In genomic region chr1:222570837-222571236, GRCh38 we compare ENCODE assay signal across 21 cellular contexts. TPM values are rescaled to one million over a fixed set of nuclear protein-coding genes. Genes with fewer than 3 reads are reported as not detected.
A peak's percentile ranks its signal among the peaks of the same experiment; 100 is the strongest.
DNase-seq lines count a peak whose midpoint lies in the region; ATAC-seq, FAIRE-seq and TF ChIP-seq lines count a peak whose summit lies in the region.
"Had no signal": no experiment of that assay in that cellular context is flagged by ENCODE, and none has a peak within 500 bp of the region (broad histone marks: within the 10 kb centered on the region; RNA-seq: fewer than 3 reads in every experiment).

No MANE protein-coding gene starts in this region.

- no peaks in the 10 kb centered on the region for H3K27me3 Mint-ChIP-seq in stimulated activated naive B cell treated with anti-CD40 and anti-IgM and Interleukin-4, amounts not matched to agents 10 μg/mL and 1 μg/mL and 100 μg/mL, for 72 hours
- H3K27me3 Mint-ChIP-seq: B cell; CD4-positive, alpha-beta T cell had no signal

- H2AFZ ChIP-seq in K562 (ENCODE audit: low read depth, low read length): no peak overlapping the region

- no peak overlapping the region for H3K9ac ChIP-seq in K562 (ENCODE audit: insufficient read depth in 1 of 2, low read depth in 2 of 2, low read length in 2 of 2)
- H3K9ac ChIP-seq: BLaER1 treated with 17β-estradiol and CSF1 and Interleukin-3, amounts not matched to agents 10 nM and 100 nM had no signal

- no peak for TF ChIP-seq EP300 in K562 (IDR thresholded peaks at IDR 0.05; ENCODE audit: low read length)

- no peak for TF ChIP-seq POLR2A in H54 (IDR thresholded peaks at IDR 0.05; ENCODE audit: low read depth, low read length)
- TF ChIP-seq POLR2A in K562 (conservative IDR thresholded peaks at IDR 0.05): no peak

- peaks cover 14 to 33% of the 10 kb centered on the region in 2 donors for H3K4me1 Mint-ChIP-seq in stimulated activated naive B cell treated with anti-CD40 and anti-IgM and Interleukin-4, amounts not matched to agents 10 μg/mL and 1 μg/mL and 100 μg/mL, for 72 hours

- H3K4me1 ChIP-seq in K562 (replicated peaks in 1 of 2; ENCODE audit: control insufficient read depth in 2 of 2, insufficient read depth in 2 of 2, low read length in 2 of 2): no peaks in the 10 kb centered on the region
- H3K4me1 ChIP-seq: Caco-2 had no signal

- H3K27ac ChIP-seq in K562 (ENCODE audit: extremely low read depth, low read depth, low read length): no peak overlapping the region
- H3K27ac ChIP-seq: BLaER1 treated with 17β-estradiol and CSF1 and Interleukin-3, amounts not matched to agents 10 nM and 100 nM; C4-2B had no signal

- H3K4me2 ChIP-seq in K562 (ENCODE audit: insufficient read depth, low read length): no peak overlapping the region
- H3K4me2 ChIP-seq: BLaER1 treated with 17β-estradiol and CSF1 and Interleukin-3, amounts not matched to agents 10 nM and 100 nM had no signal

- CTCF ChIA-PET in K562 (lab: Yijun Ruan, JAX; ENCODE audit: low intra/inter-chr PET ratio): no interaction called here

- H3K4me3 ChIP-seq in K562: no peak overlapping the region
- H3K4me3 ChIP-seq: BLaER1 treated with 17β-estradiol and CSF1 and Interleukin-3, amounts not matched to agents 10 nM and 100 nM had no signal

- TF ChIP-seq CTCF in K562 (IDR thresholded peaks at IDR 0.05 in 2 of 3, conservative IDR thresholded peaks at IDR 0.05 in 1 of 3; ENCODE audit: insufficient read depth in 2 of 3, low read depth in 1 of 3, low read length in 3 of 3): no peak

- ATAC-seq in K562 (no peak), GM18519 (IDR thresholded peaks at IDR 0.05; ENCODE audit: low FRiP score, unreplicated experiment) (no peak)
- no peak for ATAC-seq in stimulated activated naive B cell treated with anti-CD40 and anti-IgM and Interleukin-4, amounts not matched to agents 10 μg/mL and 1 μg/mL and 100 μg/mL, for 72 hours (replicated peaks)
- ATAC-seq: CD8-positive, alpha-beta T cell had no signal

- FAIRE-seq in H54 (lab: Jason Lieb, UNC) (peak; percentile 45), K562 (lab: Jason Lieb, UNC) (no peak)
- FAIRE-seq: A204.1, D721Med, G401.6, GM12891 had no signal

- H3K9me3 ChIP-seq in K562 (replicated peaks; ENCODE audit: control insufficient read depth, insufficient read depth, low read depth, low read length): no peaks in the 10 kb centered on the region; the same call in 1 of the 2 replicates

- H3K4me3 Mint-ChIP-seq in stimulated activated naive B cell treated with anti-CD40 and anti-IgM and Interleukin-4, amounts not matched to agents 10 μg/mL and 1 μg/mL and 100 μg/mL, for 72 hours: no peak overlapping the region
- H3K4me3 Mint-ChIP-seq: B cell; CD4-positive, alpha-beta T cell; CD8-positive, alpha-beta T cell had no signal

- peak overlapping the region; percentile 60 for H3K27ac Mint-ChIP-seq in stimulated activated naive B cell treated with anti-CD40 and anti-IgM and Interleukin-4, amounts not matched to agents 10 μg/mL and 1 μg/mL and 100 μg/mL, for 72 hours
- H3K27ac Mint-ChIP-seq: B cell; CD4-positive, alpha-beta T cell; CD8-positive, alpha-beta T cell had no signal

- no TSS peak for BruUV-seq in K562 (replicated peaks; lab: Mats Ljungman, UMichigan)

- no peak for TF ChIP-seq RAD21 in K562 (CRISPR knock-in tag; conservative IDR thresholded peaks at IDR 0.05 in 1 of 2, IDR thresholded peaks at IDR 0.05 in 1 of 2)

- H4K20me1 ChIP-seq in K562 (replicated peaks; ENCODE audit: control insufficient read depth, insufficient read depth, low read length): no peaks in the 10 kb centered on the region

- no peak for DNase-seq in H54 (ENCODE audit: insufficient read length, low spot score)
- DNase-seq in K562 (ENCODE audit: extremely low read depth in 1 of 4, low spot score in 3 of 4): no peak
- no peak for DNase-seq in stimulated activated naive B cell treated with anti-CD40 and anti-IgM and Interleukin-4, amounts not matched to agents 10 μg/mL and 1 μg/mL and 100 μg/mL, for 72 hours
- DNase-seq in retina: no peak
- no peak for DNase-seq in NCI-H2107 (lab: John Stamatoyannopoulos, UW)
- DNase-seq: 8988T; AML-193; Caco-2; Calu3; CD4-positive, alpha-beta T cell; CD8-positive, alpha-beta T cell; DMS79 treated with DMSO at 0.1 percent for 48 hours; GF-D8 had no signal

- H3K36me3 ChIP-seq in K562 (ENCODE audit: control insufficient read depth, insufficient read depth, low read length): peaks cover 89% of the 10 kb centered on the region

- H3K79me2 ChIP-seq in K562 (ENCODE audit: control insufficient read depth, insufficient read depth, low read length): peaks cover 2% of the 10 kb centered on the region; the same call in 1 of the 3 replicates

- no peaks in the 10 kb centered on the region for H3K27me3 ChIP-seq in K562 (ENCODE audit: control insufficient read depth in 2 of 2, insufficient read depth in 2 of 2, low read length in 2 of 2)
- H3K27me3 ChIP-seq: BLaER1 treated with 17β-estradiol and CSF1 and Interleukin-3, amounts not matched to agents 10 nM and 100 nM had no signal

- intact Hi-C loops in K562 (cut with micrococcal nuclease): no loop called here

- H3K9me1 ChIP-seq in K562 (ENCODE audit: control insufficient read depth, insufficient read depth, low read length): no peaks in the 10 kb centered on the region

- peaks cover 48 to 79% of the 10 kb centered on the region in 2 donors for H3K36me3 Mint-ChIP-seq in stimulated activated naive B cell treated with anti-CD40 and anti-IgM and Interleukin-4, amounts not matched to agents 10 μg/mL and 1 μg/mL and 100 μg/mL, for 72 hours

- in situ Hi-C loops in K562 (cut with MboI): no loop called here

- POLR2A ChIA-PET in K562 (lab: Yijun Ruan, JAX): no interaction called here

- H3K9me3 Mint-ChIP-seq in stimulated activated naive B cell treated with anti-CD40 and anti-IgM and Interleukin-4, amounts not matched to agents 10 μg/mL and 1 μg/mL and 100 μg/mL, for 72 hours: peaks cover 3 to 8% of the 10 kb centered on the region in 2 donors

- 100% methylated on average over 1 of the region's 1 CpG for WGBS in K562 (ENCODE audit: insufficient coverage, low coverage, missing lambda C conversion rate)

TF ChIP-seq in K562, 482 proteins besides CTCF, POLR2A, EP300 and RAD21 (continues in another document):
- no peak for TF ChIP-seq SETDB1 (IDR thresholded peaks at IDR 0.05; ENCODE audit: low read length)

RNA-seq across cellular contexts. Expression of gene TAF1A, which starts 18.9 kb away (rescaled TPM):
- 18.1 and 45.1 TPM in 2 replicates for total RNA-seq in K562 (2011; cell fraction: chromatin; rRNA removed; ENCODE audit: low replicate concordance)
- 5.3 and 6.3 TPM in 2 replicates for total RNA-seq in K562 (2011; cell fraction: nucleolus; rRNA removed)
- 16.3 and 24.0 TPM in 2 replicates for total RNA-seq in K562 (2011; cell fraction: nucleoplasm; rRNA removed)
- 16.9 and 23.3 TPM in 2 replicates for total RNA-seq in K562 (2014; rRNA removed)
- 32.6 and 33.0 TPM in 2 replicates for total RNA-seq in K562 (2014; rRNA removed; fragmentation: Illumina TruSeq; extraction: Trizol)
- 27.3 and 30.8 TPM in 2 replicates for total RNA-seq in K562 (2015; rRNA removed; fragmentation: Illumina TruSeq; extraction: Trizol)
- 22.2 and 23.4 TPM in 2 replicates for total RNA-seq in K562 (2021)
- 14.6 and 17.8 TPM in 2 replicates for polyA plus RNA-seq in K562 (2011; rRNA removed)
- polyA plus RNA-seq in K562 (2011; cell fraction: cytosol; rRNA removed): 2.8 and 6.9 TPM in 2 replicates
- 15.1 and 19.4 TPM in 2 replicates for polyA plus RNA-seq in K562 (2011; cell fraction: nucleus; rRNA removed)
- polyA plus RNA-seq in K562 (2012): 8.4 and 17.0 TPM in 2 replicates
- polyA plus RNA-seq in K562 (2014; fragmentation: Illumina TruSeq; extraction: Trizol): 20.2 and 25.3 TPM in 2 replicates
- 10 to 100 TPM; 33.6 to 36.8 TPM for polyA plus RNA-seq in K562 (2014; fragmentation: Nextera tagmentation; extraction: Ambion mirVana)
- polyA plus RNA-seq in K562 (2014; rRNA removed): 19.3 and 20.0 TPM in 2 replicates
- 18.5 and 20.2 TPM in 2 replicates for polyA minus RNA-seq in K562 (2011; rRNA and poly(A)+ RNA removed)
- 6.5 and 13.6 TPM in 2 replicates for polyA minus RNA-seq in K562 (2011; cell fraction: cytosol; rRNA and poly(A)+ RNA removed)
- 17.0 and 25.1 TPM in 2 replicates for polyA minus RNA-seq in K562 (2011; cell fraction: nucleus; rRNA and poly(A)+ RNA removed)

RNA-seq across cellular contexts. Expression of gene HHIPL2, which starts 22.9 kb away (rescaled TPM):
- total RNA-seq in K562 (2011; cell fraction: chromatin; rRNA removed; ENCODE audit: low replicate concordance): 0.23 and 0.92 TPM in 2 replicates
- 0.33 and 0.39 TPM in 2 replicates for total RNA-seq in K562 (2011; cell fraction: nucleolus; rRNA removed)
- not detected in 2 replicates for total RNA-seq in K562 (2011; cell fraction: nucleoplasm; rRNA removed)
- total RNA-seq in K562 (2014; rRNA removed) (0.05 and 0.16 TPM in 2 replicates), K562 (2014; rRNA removed; fragmentation: Illumina TruSeq; extraction: Trizol) (0.54 and 0.55 TPM in 2 replicates), K562 (2015; rRNA removed; fragmentation: Illumina TruSeq; extraction: Trizol) (0.11 and 0.33 TPM in 2 replicates), K562 (2021) (0.22 and 0.40 TPM in 2 replicates)
- polyA plus RNA-seq in K562 (2011; rRNA removed) (0.15 and 0.18 TPM in 2 replicates), K562 (2014; fragmentation: Illumina TruSeq; extraction: Trizol) (0.15 and 0.83 TPM in 2 replicates), K562 (2014; fragmentation: Nextera tagmentation; extraction: Ambion mirVana) (under 1 TPM in 1 of 2 experiments, not detected in 1; 0.18 TPM), K562 (2014; rRNA removed) (0.60 and 1.1 TPM in 2 replicates)
- polyA plus RNA-seq in K562 (2011; cell fraction: cytosol; rRNA removed): 0.03 and 0.04 TPM in 2 replicates
- 0.68 and 1.4 TPM in 2 replicates for polyA plus RNA-seq in K562 (2011; cell fraction: nucleus; rRNA removed)
- 0.35 and 1.0 TPM in 2 replicates for polyA plus RNA-seq in K562 (2012)
- not detected in 2 replicates for polyA minus RNA-seq in K562 (2011; rRNA and poly(A)+ RNA removed)
- polyA minus RNA-seq in K562 (2011; cell fraction: cytosol; rRNA and poly(A)+ RNA removed): not detected in 2 replicates
- polyA minus RNA-seq in K562 (2011; cell fraction: nucleus; rRNA and poly(A)+ RNA removed): not detected in 2 replicates

RNA-seq across cellular contexts. Expression of gene MIA3, which starts 47.1 kb away (rescaled TPM):
- 45.8 and 148 TPM in 2 replicates for total RNA-seq in K562 (2011; cell fraction: chromatin; rRNA removed; ENCODE audit: low replicate concordance)
- 35.4 and 43.8 TPM in 2 replicates for total RNA-seq in K562 (2011; cell fraction: nucleolus; rRNA removed)
- total RNA-seq in K562 (2011; cell fraction: nucleoplasm; rRNA removed): 64.4 and 101 TPM in 2 replicates
- total RNA-seq in K562 (2014; rRNA removed) (38.6 and 57.8 TPM in 2 replicates), K562 (2014; rRNA removed; fragmentation: Illumina TruSeq; extraction: Trizol) (64.3 and 68.1 TPM in 2 replicates), K562 (2015; rRNA removed; fragmentation: Illumina TruSeq; extraction: Trizol) (72.8 and 79.8 TPM in 2 replicates), K562 (2021) (64.9 and 67.5 TPM in 2 replicates)
- polyA plus RNA-seq in K562 (2011; rRNA removed) (34.0 and 63.3 TPM in 2 replicates), K562 (2014; fragmentation: Illumina TruSeq; extraction: Trizol) (61.7 and 89.4 TPM in 2 replicates), K562 (2014; fragmentation: Nextera tagmentation; extraction: Ambion mirVana) (10 to 100 TPM; 21.6 to 40.8 TPM), K562 (2014; rRNA removed) (33.1 and 34.4 TPM in 2 replicates)
- 54.4 and 81.8 TPM in 2 replicates for polyA plus RNA-seq in K562 (2011; cell fraction: cytosol; rRNA removed)
- polyA plus RNA-seq in K562 (2011; cell fraction: nucleus; rRNA removed): 285 and 344 TPM in 2 replicates
- 43.6 and 50.3 TPM in 2 replicates for polyA plus RNA-seq in K562 (2012)
- polyA minus RNA-seq in K562 (2011; rRNA and poly(A)+ RNA removed): 52.5 and 69.6 TPM in 2 replicates
- 28.4 and 36.3 TPM in 2 replicates for polyA minus RNA-seq in K562 (2011; cell fraction: cytosol; rRNA and poly(A)+ RNA removed)
- 44.2 and 79.3 TPM in 2 replicates for polyA minus RNA-seq in K562 (2011; cell fraction: nucleus; rRNA and poly(A)+ RNA removed)
